27 cellular contexts compared by ENCODE assay signal in the genomic region with DNA sequence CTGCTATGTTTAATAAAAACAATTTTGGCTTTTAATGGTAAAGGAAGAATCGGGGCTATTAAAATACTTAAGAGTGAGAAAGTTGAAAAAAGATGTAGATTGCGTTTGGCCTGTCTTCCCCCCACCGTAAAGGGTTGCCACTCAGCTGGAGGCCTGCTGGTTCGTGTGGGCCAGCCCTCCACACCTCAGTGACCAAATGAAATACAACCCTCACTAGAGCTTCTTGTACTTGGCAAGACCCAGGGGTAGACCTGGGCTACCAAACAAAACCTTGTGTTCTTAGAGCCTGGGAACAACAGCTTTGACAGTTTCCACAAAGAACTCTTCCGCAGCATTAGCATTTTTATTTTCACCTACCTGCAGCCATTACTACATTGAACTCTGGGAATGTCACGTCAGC.
"Had no signal": no experiment of that assay in that cellular context is flagged by ENCODE, and none has a peak within 500 bp of the region (broad histone marks: within the 10 kb centered on the region; RNA-seq: fewer than 3 reads in every experiment).

No MANE protein-coding gene starts in this region.

- H3K36me3 ChIP-seq: heart right ventricle, left lung, lower lobe of right lung, ovary, right atrium auricular region, suprapubic skin, thoracic aorta, uterus had no signal

- H3K27ac ChIP-seq: heart right ventricle, hepatocyte, left lung, lower lobe of right lung, ovary, right atrium auricular region, skin epidermis, suprapubic skin, thoracic aorta, tibial nerve, uterus had no signal

- H3K4me3 Mint-ChIP-seq: naive thymus-derived CD8-positive, alpha-beta T cell; nephron progenitor cell; stimulated activated naive CD8-positive, alpha-beta T cell treated with anti-CD3 and anti-CD28 coated beads, Interleukin-15, Interleukin-2, amounts not matched to agents 100 ng/mL and 50 ng/mL, for 24 hours; type B pancreatic cell had no signal

- H3K27ac Mint-ChIP-seq: naive thymus-derived CD8-positive, alpha-beta T cell; nephron progenitor cell; progenitor cell of endocrine pancreas; stimulated activated naive CD8-positive, alpha-beta T cell treated with anti-CD3 and anti-CD28 coated beads, Interleukin-15, Interleukin-2, amounts not matched to agents 100 ng/mL and 50 ng/mL, for 24 hours; type B pancreatic cell had no signal

- DNase-seq: heart right ventricle; kidney glomerular epithelial cell; left cardiac atrium; left lung; lower lobe of right lung; mammary epithelial cell; mesenchymal stem cell; naive thymus-derived CD8-positive, alpha-beta T cell; nephron progenitor cell; ovary; stimulated activated CD4-positive, alpha-beta T cell treated with anti-CD3 and anti-CD28 coated beads, Interleukin-12 subunit alpha, Interleukin-12 subunit beta, amount 100 ng/mL, for 4 hours; stimulated activated CD4-positive, alpha-beta T cell treated with anti-CD3 and anti-CD28 coated beads, Interleukin-15, amount 100 ng/mL, for 24 hours; stimulated activated CD4-positive, alpha-beta T cell treated with anti-CD3 and anti-CD28 coated beads, Interleukin-2, amount 100 ng/mL, for 24 hours; stimulated activated CD4-positive, alpha-beta T cell treated with anti-CD3 and anti-CD28 coated beads, Interleukin-4, amount 100 ng/mL, for 1 hour; stimulated activated naive CD4-positive, alpha-beta T cell; uterus had no signal

- H3K27me3 Mint-ChIP-seq: progenitor cell of endocrine pancreas, type B pancreatic cell had no signal

- H3K4me2 ChIP-seq: hepatocyte had no signal

- H3K9me3 Mint-ChIP-seq: stimulated activated naive CD8-positive, alpha-beta T cell treated with anti-CD3 and anti-CD28 coated beads, Interleukin-15, Interleukin-2, amounts not matched to agents 100 ng/mL and 50 ng/mL, for 24 hours; type B pancreatic cell had no signal

- H3K4me3 ChIP-seq: heart right ventricle, hepatocyte, left lung, lower lobe of right lung, ovary, right atrium auricular region, skin epidermis, suprapubic skin, thoracic aorta, tibial nerve, uterus had no signal

- ATAC-seq: heart right ventricle; left cardiac atrium; left lung; lower lobe of right lung; naive thymus-derived CD8-positive, alpha-beta T cell; sciatic nerve had no signal

- H3K79me2 ChIP-seq: hepatocyte had no signal

- H2AFZ ChIP-seq: hepatocyte had no signal

- H3K4me1 ChIP-seq: heart right ventricle, left lung, lower lobe of right lung, right atrium auricular region, suprapubic skin, tibial nerve, uterus had no signal

- H3K27me3 ChIP-seq: heart right ventricle, hepatocyte, left lung, ovary, right atrium auricular region, suprapubic skin, tibial nerve, uterus had no signal

- H3K9me3 ChIP-seq: heart right ventricle, left lung, lower lobe of right lung, ovary, right atrium auricular region, suprapubic skin, thoracic aorta, tibial nerve, uterus had no signal

- FAIRE-seq: keratinocyte had no signal
